ENCODE assay signal across 24 cellular contexts in genomic region chr10:29730969-29731368, GRCh38.
DNase-seq lines count a peak whose midpoint lies in the region; ATAC-seq, FAIRE-seq and TF ChIP-seq lines count a peak whose summit lies in the region.
"Had no signal": no experiment of that assay in that cellular context is flagged by ENCODE, and none has a peak within 500 bp of the region (broad histone marks: within the 10 kb centered on the region; RNA-seq: fewer than 3 reads in every experiment).

No MANE protein-coding gene starts in this region.

- H3K4me3 ChIP-seq in hepatocyte: no peak overlapping the region
- H3K4me3 ChIP-seq in pancreas: no peak overlapping the region
- no peak overlapping the region for H3K4me3 ChIP-seq in vagina
- H3K4me3 ChIP-seq: BLaER1, body of pancreas, testis had no signal

- intact Hi-C loops in pancreas (cut with DNase I): loop anchor here in 1 of 3 donors (10.0 kb wide), 1 partner anchor 114 kb away; no protein-coding TSS in a partner anchor
- intact Hi-C loops in vagina (cut with DNase I): loop anchor here (10.0 kb wide), 1 partner anchor 84 kb away; no protein-coding TSS in a partner anchor

- H3K27ac Mint-ChIP-seq in activated T-cell treated with anti-CD3 and anti-CD28 coated beads, Interleukin-2, amount 50 U/mL, for 72 hours: no peak overlapping the region
- H3K27ac Mint-ChIP-seq: T-helper 2 cell treated with Interferon-gamma antibody and Interleukin-4, amounts not matched to agents 5 μg/mL and 100 μg/mL, for 36 hours had no signal

- H2AFZ ChIP-seq in hepatocyte: no peak overlapping the region

- H3K36me3 Mint-ChIP-seq in activated T-cell treated with anti-CD3 and anti-CD28 coated beads, Interleukin-2, amount 50 U/mL, for 72 hours (ENCODE audit: insufficient read depth in 2 of 2): peaks cover 2 to 3% of the 10 kb centered on the region in 2 donors

- FAIRE-seq in pancreas (lab: Jason Lieb, UNC): peak; percentile 13
- FAIRE-seq: A204.1, H1, small intestine had no signal

- peaks cover 0 to 2% of the 10 kb centered on the region in 2 donors for H3K9me3 Mint-ChIP-seq in activated T-cell treated with anti-CD3 and anti-CD28 coated beads, Interleukin-2, amount 50 U/mL, for 72 hours
- H3K9me3 Mint-ChIP-seq: T-helper 2 cell treated with Interferon-gamma antibody and Interleukin-4, amounts not matched to agents 5 μg/mL and 100 μg/mL, for 36 hours had no signal

- WGBS in hepatocyte (ENCODE audit: low lambda C conversion rate, missing lambda C conversion rate): 64% methylated on average over 6 of the region's 6 CpGs
- 89 to 90% methylated on average over 6 of the region's 6 CpGs for WGBS in pancreas, 2 donors

- ATAC-seq in pancreas: no peak
- ATAC-seq in activated T-cell treated with anti-CD3 and anti-CD28 coated beads, Interleukin-2, amount 50 U/mL, for 72 hours (replicated peaks in 1 of 2): no peak
- ATAC-seq: body of pancreas had no signal

- no peaks in the 10 kb centered on the region for H3K9me2 ChIP-seq in hepatocyte (replicated peaks; ENCODE audit: insufficient read depth)

- peak; percentile 2 for DNase-seq in NCI-H2171 treated with DMSO at 0.1 percent for 48 hours (lab: John Stamatoyannopoulos, UW)
- DNase-seq in NCI-H2171 (lab: John Stamatoyannopoulos, UW): no peak
- DNase-seq in hepatocyte (ENCODE audit: low spot score): no peak
- no peak for DNase-seq in pancreas
- no peak for DNase-seq in vagina (ENCODE audit: extremely low spot score in 2 of 2)
- DNase-seq in activated T-cell treated with anti-CD3 and anti-CD28 coated beads, Interleukin-2, amount 50 U/mL, for 72 hours: no peak
- no peak for DNase-seq in NCI-H526 treated with DMSO at 0.1 percent for 48 hours (lab: John Stamatoyannopoulos, UW)
- no peak for DNase-seq in T-helper 2 cell
- DNase-seq: activated CD4-positive, CD25-positive, alpha-beta regulatory T cell treated with anti-CD3 and anti-CD28 coated beads, Interleukin-2, amount 50 U/mL, for 72 hours; activated effector memory CD4-positive, alpha-beta T cell treated with anti-CD3 and anti-CD28 coated beads, Interleukin-2, amount 50 U/mL, for 16 hours; body of pancreas; erythroblast; hippocampal formation; mesenchymal stem cell; MM.1S; NCI-H510A; SIG-M5; small intestine; stimulated activated CD4-positive, alpha-beta T cell treated with anti-CD3 and anti-CD28 coated beads, Interleukin-4, amount 100 ng/mL, for 24 hours; testis had no signal

- H3K9me3 ChIP-seq in hepatocyte (ENCODE audit: low read depth) (no peaks in the 10 kb centered on the region), pancreas (no peaks in the 10 kb centered on the region), vagina (no peaks in the 10 kb centered on the region)
- H3K9me3 ChIP-seq: body of pancreas, testis had no signal

- no peaks in the 10 kb centered on the region for H3K27me3 Mint-ChIP-seq in activated T-cell treated with anti-CD3 and anti-CD28 coated beads, Interleukin-2, amount 50 U/mL, for 72 hours (ENCODE audit: low read depth)

- H3K4me1 Mint-ChIP-seq in activated T-cell treated with anti-CD3 and anti-CD28 coated beads, Interleukin-2, amount 50 U/mL, for 72 hours (ENCODE audit: low read depth): peaks cover 44% of the 10 kb centered on the region

- no peaks in the 10 kb centered on the region for H3K27me3 ChIP-seq in hepatocyte
- no peaks in the 10 kb centered on the region for H3K27me3 ChIP-seq in pancreas
- no peaks in the 10 kb centered on the region for H3K27me3 ChIP-seq in vagina
- H3K27me3 ChIP-seq: body of pancreas, testis had no signal

- TF ChIP-seq POLR2A in vagina (IDR thresholded peaks at IDR 0.05): no peak

- H3K4me3 Mint-ChIP-seq in activated T-cell treated with anti-CD3 and anti-CD28 coated beads, Interleukin-2, amount 50 U/mL, for 72 hours: no peak overlapping the region
- H3K4me3 Mint-ChIP-seq: T-helper 2 cell treated with Interferon-gamma antibody and Interleukin-4, amounts not matched to agents 5 μg/mL and 100 μg/mL, for 36 hours had no signal

- no peak for TF ChIP-seq CTCF in hepatocyte (IDR thresholded peaks at IDR 0.05; ENCODE audit: poor library complexity)
- TF ChIP-seq CTCF in pancreas (IDR thresholded peaks at IDR 0.05): no peak
- TF ChIP-seq CTCF in vagina (IDR thresholded peaks at IDR 0.05): no peak

- peaks cover 88% of the 10 kb centered on the region for H3K79me2 ChIP-seq in hepatocyte

- H3K36me3 ChIP-seq in hepatocyte (replicated peaks; ENCODE audit: insufficient read depth, low read depth) (no peaks in the 10 kb centered on the region), pancreas (no peaks in the 10 kb centered on the region), vagina (no peaks in the 10 kb centered on the region)

- H3K4me2 ChIP-seq in hepatocyte: peak overlapping the region; percentile 46

- H3K27ac ChIP-seq in hepatocyte: peak overlapping the region; percentile 23
- no peak overlapping the region for H3K27ac ChIP-seq in pancreas
- H3K27ac ChIP-seq in vagina: peak overlapping the region; percentile 49
- H3K27ac ChIP-seq: BLaER1, body of pancreas had no signal

- peaks cover 37% of the 10 kb centered on the region for H4K20me1 ChIP-seq in hepatocyte (ENCODE audit: insufficient read depth, poor library complexity, severe bottlenecking)

- peaks cover 29% of the 10 kb centered on the region for H3K4me1 ChIP-seq in hepatocyte (ENCODE audit: insufficient read depth)
- peaks cover 0 to 12% (median 0%) of the 10 kb centered on the region in 3 donors for H3K4me1 ChIP-seq in pancreas
- peaks cover 73% of the 10 kb centered on the region for H3K4me1 ChIP-seq in vagina

Comparison
In these comparisons a context has a peak if more than half of its experiments do, and no peak if none do; other contexts are left out.
1. H3K27ac ChIP-seq: peak in hepatocyte (single experiment) and vagina (single experiment); none in pancreas (0 of 4).